In the genomic region with DNA sequence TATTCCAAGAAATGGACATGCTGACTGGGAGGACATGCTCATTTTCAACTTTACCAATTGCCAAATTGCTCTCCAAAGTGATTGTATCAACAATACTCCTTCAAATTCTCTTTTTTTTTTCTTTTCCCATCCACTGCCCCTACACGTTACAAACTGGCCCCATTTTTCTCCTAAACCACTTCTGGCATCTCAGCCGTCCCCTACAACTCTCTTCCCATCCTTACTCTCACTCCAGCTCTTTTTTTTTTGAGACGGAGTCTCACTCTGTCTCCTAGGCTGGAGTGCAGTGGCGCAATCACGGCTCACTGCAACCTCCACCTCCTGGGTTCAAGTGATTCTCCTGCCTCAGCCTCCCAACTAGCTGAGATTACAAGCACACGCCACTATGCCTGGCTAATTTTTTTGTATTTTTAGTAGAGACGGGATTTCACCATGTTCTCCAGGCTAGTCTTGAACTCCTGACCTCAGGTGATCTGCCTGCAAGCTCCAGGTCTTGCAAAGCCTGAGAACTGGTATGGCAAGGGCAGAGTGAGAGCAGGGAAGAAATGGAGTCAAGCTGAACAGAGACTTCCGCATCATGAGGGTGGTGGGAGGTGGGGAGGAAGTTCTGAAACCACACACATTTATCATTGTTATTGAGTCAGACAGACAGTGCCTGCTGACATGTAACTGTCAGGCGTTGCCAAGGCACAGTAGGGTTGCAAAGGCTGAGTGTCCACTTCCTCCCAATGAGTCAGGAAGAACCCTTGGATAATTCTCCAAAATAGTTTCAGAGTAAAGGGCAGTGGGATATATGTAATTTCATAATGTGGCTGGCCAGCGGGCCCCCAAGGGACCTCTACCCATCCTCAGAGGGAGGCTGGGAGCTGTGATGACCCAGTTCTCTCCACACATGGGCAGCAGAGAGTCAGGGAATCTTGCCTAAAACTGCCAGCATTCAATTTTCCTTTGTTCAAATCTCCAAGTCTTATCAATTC, we compare ENCODE assay signal across 1 cellular context.
TF ChIP-seq lines count a peak whose summit lies in the region.

No MANE protein-coding gene starts in this region.

TF ChIP-seq in H1, 55 proteins besides CTCF, POLR2A, EP300 and RAD21:
- no peak for TF ChIP-seq TAF7 (optimal IDR thresholded peaks at IDR 0.05; ENCODE audit: borderline replicate concordance, low read depth, low read length)
